ENCODE assay signal across 7 cellular contexts in the genomic region with DNA sequence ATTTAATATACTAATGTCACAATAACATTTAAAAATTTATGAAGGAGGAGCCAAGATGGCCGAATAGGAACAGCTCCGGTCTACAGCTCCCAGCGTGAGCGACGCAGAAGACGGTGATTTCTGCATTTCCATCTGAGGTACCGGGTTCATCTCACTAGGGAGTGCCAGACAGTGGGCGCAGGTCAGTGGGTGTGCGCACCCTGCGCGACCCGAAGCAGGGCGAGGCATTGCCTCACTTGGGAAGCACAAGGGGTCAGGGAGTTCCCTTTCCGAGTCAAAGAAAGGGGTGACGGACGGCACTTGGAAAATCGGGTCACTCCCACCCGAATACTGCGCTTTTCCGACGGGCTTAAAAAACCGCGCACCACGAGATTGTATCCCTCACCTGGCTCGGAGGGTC.
DNase-seq lines count a peak whose midpoint lies in the region; ATAC-seq and TF ChIP-seq lines count a peak whose summit lies in the region.
"Not testable (repeated sequence)": the region's sequence is repeated elsewhere in the genome, so short reads cannot be mapped to it uniquely, and the experiment has no call there.

No MANE protein-coding gene starts in this region.

- H3K27ac Mint-ChIP-seq in H9 (0 out of 7 replicates have a peak overlapping the region, but pooled peaks of 2 of the 3 experiments have one; percentile 40 to 82), brain (peak overlapping the region in 1 of 5 experiments; percentile 94), neural crest cell (ENCODE audit: unreplicated experiment) (peak overlapping the region; percentile 93)

- not testable (repeated sequence) for H2BK15ac ChIP-seq in H9 (ENCODE audit: low read depth, low read length)

- H3K9me3 Mint-ChIP-seq in H9, neural crest cell: not testable (repeated sequence)
- H3K9me3 Mint-ChIP-seq in brain: peaks cover 0 to 12% (median 4%) of the 10 kb centered on the region in 5 experiments

- H3K4me1 ChIP-seq in H9 (ENCODE audit: insufficient read depth, low read length); NT2/D1 (ENCODE audit: insufficient read depth, insufficient read length); right cardiac atrium (ENCODE audit: control insufficient read depth, insufficient read depth, low read length): not testable (repeated sequence)

- peak overlapping the region; percentile 81 for H3K27ac ChIP-seq in C4-2B
- H3K27ac ChIP-seq in H9 (ENCODE audit: insufficient read length, low read depth, low read length); right cardiac atrium (ENCODE audit: low read length): not testable (repeated sequence)

- H3K56ac ChIP-seq in H9 (ENCODE audit: insufficient read length, low read depth, low read length): not testable (repeated sequence)

- peak overlapping the region; percentile 31 for H3K9ac ChIP-seq in H9 (ENCODE audit: extremely low read depth, insufficient read length, low read length)
- peak overlapping the region; percentile 10 for H3K9ac ChIP-seq in NT2/D1 (ENCODE audit: insufficient read length, low read depth)

- H3K36me3 Mint-ChIP-seq in H9 (ENCODE audit: insufficient read depth in 1 of 3, low read depth in 3 of 3); brain; neural crest cell (ENCODE audit: low read depth): not testable (repeated sequence)

- H3K36me3 ChIP-seq in NT2/D1 (ENCODE audit: insufficient read depth, insufficient read length, low read length): not testable (repeated sequence)

- not testable (repeated sequence) for H4K8ac ChIP-seq in H9 (replicated peaks; ENCODE audit: insufficient read length, low read depth, low read length)

- peak overlapping the region; percentile 70 to 71; a peak in 4 of 5 replicates for H3K4me3 Mint-ChIP-seq in H9
- peak overlapping the region in 3 of 5 experiments; percentile 55 to 87 (median 75) for H3K4me3 Mint-ChIP-seq in brain
- H3K4me3 Mint-ChIP-seq in neural crest cell: peak overlapping the region; percentile 81

- not testable (repeated sequence) for H4K5ac ChIP-seq in H9 (ENCODE audit: insufficient read length, low read depth, low read length)

- not testable (repeated sequence) for H2BK20ac ChIP-seq in H9 (ENCODE audit: low read depth, low read length, poor library complexity, severe bottlenecking)

- not testable (repeated sequence) for H3K4ac ChIP-seq in H9 (ENCODE audit: low read depth, low read length)

- not testable (repeated sequence) for H2BK120ac ChIP-seq in H9 (ENCODE audit: low read depth, low read length, poor library complexity, severe bottlenecking)

- not testable (repeated sequence) for H3K14ac ChIP-seq in H9 (ENCODE audit: insufficient read depth, low read length)

- H4K20me1 ChIP-seq in H9 (ENCODE audit: control insufficient read depth, insufficient read depth, insufficient read length): not testable (repeated sequence)

- ATAC-seq in right cardiac atrium: not testable (repeated sequence)

- H3K23me2 ChIP-seq in H9 (ENCODE audit: insufficient read length, low read depth, low read length, poor library complexity, severe bottlenecking): not testable (repeated sequence)

- peak overlapping the region; percentile 30 for H3K4me3 ChIP-seq in NT2/D1 (ENCODE audit: insufficient read length, low read depth)
- H3K4me3 ChIP-seq in right cardiac atrium (ENCODE audit: low read length): not testable (repeated sequence)

- H2AFZ ChIP-seq in H9 (ENCODE audit: low read length): not testable (repeated sequence)

- not testable (repeated sequence) for H3K4me1 Mint-ChIP-seq in H9, brain, neural crest cell

- H3K79me2 ChIP-seq in H9 (ENCODE audit: insufficient read depth, low read length): not testable (repeated sequence)

- not testable (repeated sequence) for H2AK5ac ChIP-seq in H9 (ENCODE audit: insufficient read length, low read length)

- H3K18ac ChIP-seq in H9 (ENCODE audit: insufficient read length, low read depth, low read length): not testable (repeated sequence)

- H3K9me3 ChIP-seq in H9 (ENCODE audit: control insufficient read depth, low read depth, low read length); NT2/D1 (ENCODE audit: insufficient read depth, low read length); right cardiac atrium (ENCODE audit: control insufficient read depth, low read length): not testable (repeated sequence)

- H2BK5ac ChIP-seq in H9 (ENCODE audit: insufficient read length, low read length): not testable (repeated sequence)

- H3K27me3 ChIP-seq in H9 (ENCODE audit: insufficient read depth, low read length); NT2/D1 (ENCODE audit: insufficient read depth, insufficient read length); right cardiac atrium (ENCODE audit: control insufficient read depth, insufficient read depth): not testable (repeated sequence)

- intact Hi-C loops in right cardiac atrium (cut with DNase I): not testable (repeated sequence)

- H3T11ph ChIP-seq in H9 (ENCODE audit: low read length): not testable (repeated sequence)

- not testable (repeated sequence) for DNase-seq in H9; NT2/D1 (ENCODE audit: low read depth, low spot score); neural crest cell (ENCODE audit: low read depth, low spot score)
- peak; percentile 13 for DNase-seq in NCI-H1105 treated with DMSO at 0.1 percent for 48 hours (lab: John Stamatoyannopoulos, UW)
- peak in 2 of 3 donors; percentile 26 to 27 for DNase-seq in right cardiac atrium

- TF ChIP-seq CTCF in C4-2B (conservative IDR thresholded peaks at IDR 0.05); H9 (conservative IDR thresholded peaks at IDR 0.05); brain (conservative IDR thresholded peaks at IDR 0.05); neural crest cell (conservative IDR thresholded peaks at IDR 0.05): not testable (repeated sequence)

- not testable (repeated sequence) for H3K27me3 Mint-ChIP-seq in H9 (ENCODE audit: low read depth); brain; neural crest cell (ENCODE audit: low read depth)

- not testable (repeated sequence) for H2BK12ac ChIP-seq in H9 (ENCODE audit: insufficient read length, low read depth, low read length)

- not testable (repeated sequence) for H3K23ac ChIP-seq in H9 (ENCODE audit: insufficient read length, low read depth, low read length)

- not testable (repeated sequence) for H4K91ac ChIP-seq in H9 (ENCODE audit: insufficient read length, low read depth, low read length)

- H3K4me2 ChIP-seq in H9 (ENCODE audit: insufficient read depth, insufficient read length, low read length): not testable (repeated sequence)

- no CpG with 5 or more reads among the region's 25 CpGs for WGBS in H9 (ENCODE audit: extremely low coverage, insufficient read length, low lambda C conversion rate)
- WGBS in right cardiac atrium: 91% methylated on average over 25 of the region's 25 CpGs

- H3K79me1 ChIP-seq in H9 (ENCODE audit: insufficient read depth, low read depth, low read length, poor library complexity, severe bottlenecking): not testable (repeated sequence)
